In the genomic region with DNA sequence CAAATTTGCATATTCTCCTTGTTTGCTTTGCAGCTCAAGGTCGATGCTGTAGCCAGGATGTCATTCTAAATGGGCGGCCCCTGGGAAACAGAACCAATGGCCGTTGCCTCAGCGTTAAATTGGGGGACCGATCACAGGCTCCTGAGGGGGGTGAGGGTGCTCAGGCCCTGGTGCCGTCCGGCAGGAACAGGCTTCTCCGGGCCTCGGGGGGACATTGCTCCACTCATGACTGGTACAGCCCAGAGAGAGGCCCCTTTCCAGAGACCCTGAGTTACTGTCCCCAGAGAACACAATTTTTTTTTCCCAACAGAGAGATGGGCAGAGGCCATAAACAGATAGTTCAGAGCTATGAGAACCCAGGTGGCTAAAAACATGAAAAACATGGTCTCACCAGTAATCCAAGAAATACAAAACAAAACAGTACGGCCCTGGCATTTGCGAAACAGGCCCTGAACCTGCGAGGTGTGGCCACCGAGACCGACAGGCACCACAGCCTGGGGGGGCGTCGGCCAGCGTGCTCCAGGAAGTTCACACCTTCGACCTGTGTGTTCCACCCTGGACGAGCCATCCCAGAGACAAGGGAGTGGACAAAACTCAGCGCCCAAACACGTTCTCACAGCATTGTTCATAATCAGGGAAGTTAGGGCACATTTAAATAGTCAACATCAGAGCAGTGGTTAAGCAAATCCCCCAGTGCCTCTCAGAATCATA, we compare ENCODE assay signal across 23 cellular contexts.
DNase-seq lines count a peak whose midpoint lies in the region; ATAC-seq and TF ChIP-seq lines count a peak whose summit lies in the region.
"Had no signal": no experiment of that assay in that cellular context is flagged by ENCODE, and none has a peak within 500 bp of the region (broad histone marks: within the 10 kb centered on the region; RNA-seq: fewer than 3 reads in every experiment).

No MANE protein-coding gene starts in this region.

- H3K4me3 ChIP-seq in breast epithelium (no peak overlapping the region), mammary epithelial cell (replicated peaks in 1 of 3; ENCODE audit: insufficient read depth in 1 of 3, low read depth in 2 of 3, low read length in 3 of 3) (no peak overlapping the region)
- H3K4me3 ChIP-seq: A549, dorsolateral prefrontal cortex, HAP-1, upper lobe of left lung had no signal

- no peak overlapping the region for H2AFZ ChIP-seq in mammary epithelial cell (ENCODE audit: low read depth, low read length)

- H3K9me3 ChIP-seq in breast epithelium, result no peaks in the 10 kb centered on the region
- H3K9me3 ChIP-seq in mammary epithelial cell (replicated peaks; ENCODE audit: insufficient read depth, low read length), result no peaks in the 10 kb centered on the region
- H3K9me3 ChIP-seq: Caco-2, HAP-1, upper lobe of left lung had no signal

- WGBS in mammary epithelial cell (ENCODE audit: low coverage, missing lambda C conversion rate), result 81% methylated on average over 13 of the region's 21 CpGs

- H3K36me3 Mint-ChIP-seq in nephron (ENCODE audit: low read depth) (no peaks in the 10 kb centered on the region), type B pancreatic cell (no peaks in the 10 kb centered on the region)
- H3K36me3 Mint-ChIP-seq: naive B cell had no signal

- intact Hi-C loops in breast epithelium (cut with DNase I; ENCODE audit: low total_unique reads) (no loop called here), mammary epithelial cell (cut with micrococcal nuclease) (no loop called here)

- H4K20me1 ChIP-seq in mammary epithelial cell (ENCODE audit: insufficient read depth, low read length), result no peaks in the 10 kb centered on the region

- H3K27me3 ChIP-seq in breast epithelium (no peaks in the 10 kb centered on the region), mammary epithelial cell (ENCODE audit: insufficient read depth, low read length) (no peaks in the 10 kb centered on the region)
- H3K27me3 ChIP-seq: upper lobe of left lung had no signal

- H3K9me3 Mint-ChIP-seq in nephron (peaks cover 16% of the 10 kb centered on the region), type B pancreatic cell (peaks cover 14% of the 10 kb centered on the region)

- TF ChIP-seq POLR2A in breast epithelium (IDR thresholded peaks at IDR 0.05), result no peak

- no peaks in the 10 kb centered on the region for H3K79me2 ChIP-seq in mammary epithelial cell (ENCODE audit: insufficient read depth, low read length)

- H3K4me2 ChIP-seq in mammary epithelial cell (ENCODE audit: insufficient read depth, low read depth, low read length), result no peak overlapping the region
- H3K4me2 ChIP-seq: A549 had no signal

- TF ChIP-seq CTCF in breast epithelium (IDR thresholded peaks at IDR 0.05), result no peak
- no peak for TF ChIP-seq CTCF in mammary epithelial cell (conservative IDR thresholded peaks at IDR 0.05 in 1 of 2, IDR thresholded peaks at IDR 0.05 in 1 of 2; ENCODE audit: extremely low read depth in 1 of 2, insufficient read depth in 1 of 2, low read depth in 1 of 2, low read length in 2 of 2)
- TF ChIP-seq CTCF in nephron (IDR thresholded peaks at IDR 0.05; ENCODE audit: unreplicated experiment in 3 of 3), result no peak
- TF ChIP-seq CTCF in type B pancreatic cell (conservative IDR thresholded peaks at IDR 0.05), result no peak

- in situ Hi-C loops in mammary epithelial cell (cut with MboI; ENCODE audit: low sequenced_read_pairs in 2 of 2), result no loop called here

- H3K36me3 ChIP-seq in breast epithelium, result no peaks in the 10 kb centered on the region
- H3K36me3 ChIP-seq in mammary epithelial cell (ENCODE audit: insufficient read depth, low read length), result no peaks in the 10 kb centered on the region
- H3K36me3 ChIP-seq: HAP-1, upper lobe of left lung had no signal

- DNase-seq in breast epithelium (ENCODE audit: low spot score in 2 of 2), result peak; percentile 13 to 33
- DNase-seq in mammary epithelial cell, result no peak
- DNase-seq in type B pancreatic cell (ENCODE audit: extremely low spot score, unreplicated experiment), result peak; percentile 43
- DNase-seq in dedifferentiated amniotic fluid mesenchymal stem cell (ENCODE audit: extremely low spot score), result no peak
- no peak for DNase-seq in COLO668 (lab: John Stamatoyannopoulos, UW; ENCODE audit: unreplicated experiment)
- DNase-seq: activated naive CD4-positive, alpha-beta T cell; Caco-2; DND-41; glutamatergic neuron; Kasumi-1; naive B cell; NCI-H1048; NCI-H187; NCI-H69; T-helper 1 cell had no signal

- ATAC-seq in esophagus mucosa (peak; percentile 89), GM21786 (IDR thresholded peaks at IDR 0.05; ENCODE audit: unreplicated experiment) (no peak)
- ATAC-seq: A549 had no signal

- CTCF ChIA-PET in mammary epithelial cell (lab: Charles Lee; ENCODE audit: low non-redundant PET), result no interaction called here

- no TSS peak for BruUV-seq in mammary epithelial cell (replicated peaks; lab: Mats Ljungman, UMichigan)

- no peak overlapping the region for H3K9ac ChIP-seq in mammary epithelial cell (ENCODE audit: insufficient read depth, low read length)

- H3K27ac ChIP-seq in breast epithelium, result peak overlapping the region in 1 of 2 donors; percentile 76
- H3K27ac ChIP-seq in mammary epithelial cell (ENCODE audit: insufficient read depth, low read depth, low read length), result no peak overlapping the region
- H3K27ac ChIP-seq: A549, dorsolateral prefrontal cortex, upper lobe of left lung had no signal

- dilution Hi-C loops in mammary epithelial cell (cut with HindIII; ENCODE audit: low sequenced_read_pairs), result no loop called here

- peaks cover 26% of the 10 kb centered on the region for H3K27me3 Mint-ChIP-seq in nephron (ENCODE audit: low read depth)
- H3K27me3 Mint-ChIP-seq in type B pancreatic cell, result peaks cover 4% of the 10 kb centered on the region

- peaks cover 49% of the 10 kb centered on the region for H3K4me1 Mint-ChIP-seq in nephron
- H3K4me1 Mint-ChIP-seq in type B pancreatic cell (ENCODE audit: unreplicated experiment), result peaks cover 10% of the 10 kb centered on the region
- H3K4me1 Mint-ChIP-seq: B cell, naive B cell had no signal

- no peak overlapping the region for H3K4me3 Mint-ChIP-seq in nephron
- no peak overlapping the region for H3K4me3 Mint-ChIP-seq in type B pancreatic cell
- H3K4me3 Mint-ChIP-seq: B cell, naive B cell had no signal

- peak overlapping the region; percentile 73 to 82 (median 76) for H3K27ac Mint-ChIP-seq in nephron
- no peak overlapping the region for H3K27ac Mint-ChIP-seq in type B pancreatic cell
- H3K27ac Mint-ChIP-seq: B cell, naive B cell had no signal

- no peaks in the 10 kb centered on the region for H3K4me1 ChIP-seq in breast epithelium
- no peaks in the 10 kb centered on the region for H3K4me1 ChIP-seq in mammary epithelial cell (ENCODE audit: insufficient read depth, low read length)
- H3K4me1 ChIP-seq: A549, Caco-2, HAP-1, upper lobe of left lung had no signal

Comparison
In these comparisons a context has a peak if more than half of its experiments do, and no peak if none do; other contexts are left out.
1. DNase-seq: peak in breast epithelium (2 of 2) and type B pancreatic cell (single experiment); none in mammary epithelial cell (single experiment), dedifferentiated amniotic fluid mesenchymal stem cell (single experiment) and COLO668 (single experiment).